31 cellular contexts compared by ENCODE assay signal in the genomic region with DNA sequence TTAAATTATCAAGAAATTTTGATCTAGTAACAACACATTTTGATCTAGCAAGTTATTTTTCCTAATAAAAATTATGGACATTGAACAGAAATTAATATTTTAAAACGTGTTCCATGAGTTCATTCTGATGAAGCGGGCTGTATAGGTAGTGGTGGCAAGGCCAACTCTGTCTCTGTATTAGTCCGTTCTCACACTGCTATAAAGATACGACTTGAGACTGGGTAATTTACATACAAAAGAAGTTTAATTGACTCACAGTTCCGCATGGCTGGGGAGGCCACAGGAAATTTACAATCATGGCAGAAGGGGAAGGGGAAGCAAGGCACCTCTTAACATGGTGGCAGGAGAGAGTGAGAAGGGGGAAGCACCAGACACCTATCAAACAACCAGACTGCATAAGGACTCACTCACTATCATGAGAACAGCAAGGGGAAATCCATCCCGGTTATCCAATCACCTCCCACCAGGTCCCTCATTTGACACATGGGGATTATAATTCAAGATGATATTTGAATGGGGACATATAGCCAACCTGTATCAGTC.
A peak's percentile ranks its signal among the peaks of the same experiment; 100 is the strongest.
DNase-seq lines count a peak whose midpoint lies in the region; ATAC-seq, FAIRE-seq and TF ChIP-seq lines count a peak whose summit lies in the region.
"Had no signal": no experiment of that assay in that cellular context is flagged by ENCODE, and none has a peak within 500 bp of the region (broad histone marks: within the 10 kb centered on the region; RNA-seq: fewer than 3 reads in every experiment).

No MANE protein-coding gene starts in this region.

- peak; percentile 26 for DNase-seq in NOMO-1 treated with DMSO at 0.1 percent for 48 hours (lab: John Stamatoyannopoulos, UW; ENCODE audit: unreplicated experiment)
- peak; percentile 12 for DNase-seq in naive B cell
- DNase-seq in H54 (ENCODE audit: insufficient read length, low spot score), result no peak
- no peak for DNase-seq in DMS153 treated with DMSO at 0.1 percent for 48 hours (lab: John Stamatoyannopoulos, UW; ENCODE audit: unreplicated experiment)
- no peak for DNase-seq in foreskin keratinocyte
- DNase-seq in NCI-H1092 (lab: John Stamatoyannopoulos, UW), result no peak
- DNase-seq: ACHN; activated CD4-positive, alpha-beta T cell treated with anti-CD3 and anti-CD28 coated beads, Interleukin-2, amount 50 U/mL, for 1 hour; activated CD8-positive, alpha-beta memory T cell treated with anti-CD3 and anti-CD28 coated beads, Interleukin-2, amount 10 ng/mL, durations not matched to agents 7 days and 5 days; activated naive CD4-positive, alpha-beta T cell treated with anti-CD3 and anti-CD28 coated beads for 36 hours; amniotic stem cell; DMS79 treated with DMSO at 0.1 percent for 48 hours; effector memory CD8-positive, alpha-beta T cell; foreskin melanocyte; GOT3; MG63; natural killer cell; NCI-H1436 treated with DMSO at 0.1 percent for 48 hours; NK-92 treated with Interleukin-12 subunit alpha and Interleukin-12 subunit beta, amount 100 ng/mL, for 24 hours; retina; stimulated activated CD4-positive, alpha-beta T cell treated with anti-CD3 and anti-CD28 coated beads, Interleukin-4, amount 100 ng/mL, for 1 hour; stimulated activated naive CD4-positive, alpha-beta T cell; T-helper 2 cell had no signal

- peaks cover 6 to 17% (median 12%) of the 10 kb centered on the region in 3 donors for H3K4me1 Mint-ChIP-seq in naive B cell
- H3K4me1 Mint-ChIP-seq: activated CD8-positive, alpha-beta memory T cell treated with anti-CD3 and anti-CD28 coated beads, Interleukin-2, amount 10 ng/mL, durations not matched to agents 7 days and 5 days; mesothelial cell of epicardium; natural killer cell had no signal

- peak overlapping the region in 1 of 8 donors; percentile 26 for H3K4me3 Mint-ChIP-seq in naive B cell
- H3K4me3 Mint-ChIP-seq: activated CD8-positive, alpha-beta memory T cell treated with anti-CD3 and anti-CD28 coated beads, Interleukin-2, amount 10 ng/mL, durations not matched to agents 7 days and 5 days; activated naive CD4-positive, alpha-beta T cell treated with anti-CD3 and anti-CD28 coated beads for 36 hours; effector memory CD8-positive, alpha-beta T cell; mesothelial cell of epicardium; natural killer cell had no signal

- no peaks in the 10 kb centered on the region for H3K4me1 ChIP-seq in foreskin keratinocyte
- H3K4me1 ChIP-seq: breast epithelium had no signal

- FAIRE-seq in H54 (lab: Jason Lieb, UNC), result no peak

- peaks cover 0 to 4% (median 0%) of the 10 kb centered on the region in 3 donors for H3K27me3 Mint-ChIP-seq in naive B cell
- H3K27me3 Mint-ChIP-seq: activated CD8-positive, alpha-beta memory T cell treated with anti-CD3 and anti-CD28 coated beads, Interleukin-2, amount 10 ng/mL, durations not matched to agents 7 days and 5 days; effector memory CD8-positive, alpha-beta T cell had no signal

- TF ChIP-seq CTCF in foreskin keratinocyte (conservative IDR thresholded peaks at IDR 0.05), result no peak

- H3K27me3 ChIP-seq in foreskin keratinocyte, result no peaks in the 10 kb centered on the region
- H3K27me3 ChIP-seq: BLaER1, breast epithelium, hepatocyte had no signal

- peak overlapping the region in 1 of 6 donors; percentile 1 for H3K27ac Mint-ChIP-seq in naive B cell
- H3K27ac Mint-ChIP-seq: activated CD8-positive, alpha-beta memory T cell treated with anti-CD3 and anti-CD28 coated beads, Interleukin-2, amount 10 ng/mL, durations not matched to agents 7 days and 5 days; activated naive CD4-positive, alpha-beta T cell treated with anti-CD3 and anti-CD28 coated beads for 36 hours; effector memory CD8-positive, alpha-beta T cell; mesothelial cell of epicardium; natural killer cell had no signal

- no peaks in the 10 kb centered on the region for H3K36me3 Mint-ChIP-seq in naive B cell
- H3K36me3 Mint-ChIP-seq: activated CD8-positive, alpha-beta memory T cell treated with anti-CD3 and anti-CD28 coated beads, Interleukin-2, amount 10 ng/mL, durations not matched to agents 7 days and 5 days; mesothelial cell of epicardium; natural killer cell had no signal

- ATAC-seq in GM18519 (IDR thresholded peaks at IDR 0.05; ENCODE audit: low FRiP score, unreplicated experiment) (peak; percentile 49), HG03039 (IDR thresholded peaks at IDR 0.05; ENCODE audit: unreplicated experiment) (peak; percentile 52), naive B cell (ENCODE audit: low read depth in 2 of 2) (peak; percentile 66 to 71), foreskin keratinocyte (no peak)
- ATAC-seq: activated CD8-positive, alpha-beta memory T cell treated with anti-CD3 and anti-CD28 coated beads, Interleukin-2, amount 10 ng/mL, durations not matched to agents 7 days and 5 days; effector memory CD8-positive, alpha-beta T cell; esophagus mucosa; left lobe of liver; natural killer cell had no signal

- H3K27ac ChIP-seq in foreskin keratinocyte, result no peak overlapping the region
- H3K27ac ChIP-seq: BLaER1, breast epithelium, hepatocyte had no signal

- TF ChIP-seq POLR2A in H54 (IDR thresholded peaks at IDR 0.05; ENCODE audit: low read depth, low read length), result no peak

- peaks cover 0 to 5% (median 0%) of the 10 kb centered on the region in 7 donors for H3K9me3 Mint-ChIP-seq in naive B cell
- H3K9me3 Mint-ChIP-seq: activated naive CD4-positive, alpha-beta T cell treated with anti-CD3 and anti-CD28 coated beads for 36 hours; effector memory CD8-positive, alpha-beta T cell; mesothelial cell of epicardium had no signal

Comparison
In these comparisons a context has a peak if more than half of its experiments do, and no peak if none do; other contexts are left out.
1. DNase-seq: peak in NOMO-1 treated with DMSO at 0.1 percent for 48 hours (single experiment) and naive B cell (single experiment); none in H54 (single experiment), DMS153 treated with DMSO at 0.1 percent for 48 hours (single experiment), foreskin keratinocyte (0 of 2) and NCI-H1092 (single experiment).